In the genomic region with DNA sequence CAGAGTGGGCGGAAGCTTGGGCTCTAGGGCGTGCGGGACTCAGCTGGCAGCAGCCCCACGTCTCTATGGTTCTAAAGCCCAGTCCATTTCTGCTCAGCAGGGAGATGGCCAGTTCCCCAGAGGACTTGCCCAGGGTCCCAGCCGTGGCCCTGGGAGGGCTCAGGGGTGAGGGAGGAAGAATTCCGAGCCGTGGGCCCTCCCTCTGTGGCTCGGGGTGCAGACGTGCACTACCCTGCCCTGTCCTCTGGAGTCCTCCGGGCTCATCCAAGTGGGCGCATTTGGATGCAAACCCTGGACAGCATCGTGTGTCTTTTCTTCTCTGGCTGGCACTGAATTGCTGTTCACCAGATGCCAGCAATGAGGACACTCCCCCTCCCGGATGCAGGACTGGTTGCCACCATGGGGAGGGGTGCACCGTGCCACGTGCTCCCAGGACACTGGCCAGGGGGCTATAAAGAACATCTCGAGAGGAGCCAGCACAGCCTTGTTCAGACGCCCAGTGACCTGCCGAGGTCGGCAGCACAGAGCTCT, we compare ENCODE assay signal across 14 cellular contexts. TPM values are rescaled to one million over a fixed set of nuclear protein-coding genes. Genes with fewer than 3 reads are reported as not detected.
DNase-seq lines count a peak whose midpoint lies in the region; ATAC-seq, FAIRE-seq and TF ChIP-seq lines count a peak whose summit lies in the region.
"Not testable (repeated sequence)": the region's sequence is repeated elsewhere in the genome, so short reads cannot be mapped to it uniquely, and the experiment has no call there.
"Had no signal": no experiment of that assay in that cellular context is flagged by ENCODE, and none has a peak within 500 bp of the region (broad histone marks: within the 10 kb centered on the region; RNA-seq: fewer than 3 reads in every experiment).

A gene with protein sequence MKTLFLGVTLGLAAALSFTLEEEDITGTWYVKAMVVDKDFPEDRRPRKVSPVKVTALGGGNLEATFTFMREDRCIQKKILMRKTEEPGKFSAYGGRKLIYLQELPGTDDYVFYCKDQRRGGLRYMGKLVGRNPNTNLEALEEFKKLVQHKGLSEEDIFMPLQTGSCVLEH (plus strand): TSS at position 481 of the 531 bp plus-strand sequence. CDS start 55 bp downstream, outside the sequence.

- CTCF ChIA-PET in K562 (lab: Yijun Ruan, JAX; ENCODE audit: low intra/inter-chr PET ratio); endothelial cell of umbilical vein (lab: Charles Lee); HepG2 (lab: Yijun Ruan, JAX; ENCODE audit: low intra/inter-chr PET ratio, low total read pairs): not testable (repeated sequence)

- POLR2A ChIA-PET in K562 (lab: Yijun Ruan, JAX); endothelial cell of umbilical vein (lab: Charles Lee); HepG2 (lab: Yijun Ruan, JAX): not testable (repeated sequence)

- not testable (repeated sequence) for H4K20me1 ChIP-seq in K562 (replicated peaks; ENCODE audit: control insufficient read depth, insufficient read depth, low read length); endothelial cell of umbilical vein (replicated peaks; ENCODE audit: control insufficient read depth, extremely low read depth, insufficient read depth, low read length); HepG2 (ENCODE audit: insufficient read depth, low read length)

- in situ Hi-C loops in K562 (cut with MboI); HepG2 (cut with HindIII; ENCODE audit: extremely low pct_ligation_motif_present, low pct_unique_long_range_greater_than_20kb): not testable (repeated sequence)

- H3K9me3 Mint-ChIP-seq in natural killer cell treated with Interleukin-12 subunit alpha and Interleukin-12 subunit beta and Interleukin-15 and Interleukin-18, amount 100 ng/mL, for 72 hours; stimulated activated memory B cell treated with anti-CD40 and anti-IgM and Interleukin-4, amounts not matched to agents 10 μg/mL and 1 μg/mL and 100 μg/mL, for 72 hours: not testable (repeated sequence)

- TF ChIP-seq POLR2A in GM12892 (IDR thresholded peaks at IDR 0.05; ENCODE audit: low read depth, low read length); K562 (conservative IDR thresholded peaks at IDR 0.05); endothelial cell of umbilical vein (IDR thresholded peaks at IDR 0.05; ENCODE audit: low read depth, low read length); HepG2 (IDR thresholded peaks at IDR 0.05; ENCODE audit: insufficient read depth in 1 of 2, low read depth in 2 of 2, low read length in 2 of 2): not testable (repeated sequence)

- BruUV-seq in K562 (replicated peaks; lab: Mats Ljungman, UMichigan); endothelial cell of umbilical vein (replicated peaks; lab: Mats Ljungman, UMichigan); HepG2 (replicated peaks; lab: Mats Ljungman, UMichigan): not testable (repeated sequence)

- not testable (repeated sequence) for H3K4me2 ChIP-seq in K562 (ENCODE audit: insufficient read depth, low read length); endothelial cell of umbilical vein (ENCODE audit: insufficient read depth, low read length); HepG2 (ENCODE audit: low read depth, low read length)

- FAIRE-seq in GM12892 (lab: Jason Lieb, UNC) (peak; percentile 9), endothelial cell of umbilical vein (lab: Jason Lieb, UNC) (peak; percentile 18), urothelium cell line (lab: Jason Lieb, UNC) (peak; percentile 95)
- not testable (repeated sequence) for FAIRE-seq in K562 (lab: Jason Lieb, UNC); HepG2 (lab: Jason Lieb, UNC)

- dilution Hi-C loops in endothelial cell of umbilical vein (cut with MboI; ENCODE audit: extremely low pct_ligation_motif_present, low sequenced_read_pairs) = not testable (repeated sequence)

- H3K4me1 ChIP-seq in K562 (replicated peaks in 1 of 2; ENCODE audit: control insufficient read depth in 2 of 2, insufficient read depth in 2 of 2, low read length in 2 of 2) = peaks cover 0 to 12% of the 10 kb centered on the region in 2 experiments; a peak in 1 of 5 replicates
- H3K4me1 ChIP-seq in endothelial cell of umbilical vein (ENCODE audit: control insufficient read depth, extremely low read depth, insufficient read depth, low read length); HepG2 (ENCODE audit: insufficient read depth, low read length): not testable (repeated sequence)

- intact Hi-C loops in K562 (cut with micrococcal nuclease); endothelial cell of umbilical vein (cut with micrococcal nuclease); HepG2 (cut with micrococcal nuclease; ENCODE audit: unreplicated experiment); posterior vena cava (cut with DNase I): not testable (repeated sequence)

- not testable (repeated sequence) for H3K79me2 ChIP-seq in K562 (ENCODE audit: control insufficient read depth, insufficient read depth, low read length); endothelial cell of umbilical vein (ENCODE audit: control insufficient read depth, insufficient read depth, low read length); HepG2 (ENCODE audit: insufficient read depth, low read length)

- not testable (repeated sequence) for H3K9ac ChIP-seq in K562 (ENCODE audit: insufficient read depth in 1 of 2, low read depth in 2 of 2, low read length in 2 of 2); endothelial cell of umbilical vein (replicated peaks; ENCODE audit: extremely low read depth, insufficient read depth, low read length); HepG2 (ENCODE audit: insufficient read depth, low read depth, low read length)

- H3K36me3 ChIP-seq in K562 (ENCODE audit: control insufficient read depth, insufficient read depth, low read length); endothelial cell of umbilical vein (ENCODE audit: control insufficient read depth in 2 of 2, extremely low read depth in 1 of 2, insufficient read depth in 2 of 2, low read length in 2 of 2); HepG2 (replicated peaks in 1 of 2; ENCODE audit: control insufficient read depth in 1 of 2, insufficient read depth in 2 of 2, low read length in 2 of 2): not testable (repeated sequence)

- not testable (repeated sequence) for H3K27ac Mint-ChIP-seq in natural killer cell treated with Interleukin-12 subunit alpha and Interleukin-12 subunit beta and Interleukin-15 and Interleukin-18, amount 100 ng/mL, for 72 hours; stimulated activated memory B cell treated with anti-CD40 and anti-IgM and Interleukin-4, amounts not matched to agents 10 μg/mL and 1 μg/mL and 100 μg/mL, for 72 hours

- TF ChIP-seq RAD21 in K562 (CRISPR knock-in tag; conservative IDR thresholded peaks at IDR 0.05 in 1 of 2, IDR thresholded peaks at IDR 0.05 in 1 of 2); HepG2 (CRISPR knock-in tag; IDR thresholded peaks at IDR 0.05): not testable (repeated sequence)

- DNase-seq in GM12892 (ENCODE audit: insufficient read length); K562 (ENCODE audit: extremely low read depth in 1 of 4, low spot score in 3 of 4); endothelial cell of umbilical vein (ENCODE audit: low read depth, low spot score); HepG2 (ENCODE audit: low spot score); natural killer cell treated with Interleukin-12 subunit alpha and Interleukin-12 subunit beta and Interleukin-15 and Interleukin-18, amount 100 ng/mL, for 72 hours (ENCODE audit: low spot score); urothelium cell line (ENCODE audit: low spot score): not testable (repeated sequence)
- peak; percentile 48 for DNase-seq in posterior vena cava (ENCODE audit: low spot score)

- not testable (repeated sequence) for H3K4me3 Mint-ChIP-seq in natural killer cell treated with Interleukin-12 subunit alpha and Interleukin-12 subunit beta and Interleukin-15 and Interleukin-18, amount 100 ng/mL, for 72 hours; stimulated activated memory B cell treated with anti-CD40 and anti-IgM and Interleukin-4, amounts not matched to agents 10 μg/mL and 1 μg/mL and 100 μg/mL, for 72 hours

- H3K9me3 ChIP-seq in K562 (replicated peaks; ENCODE audit: control insufficient read depth, insufficient read depth, low read depth, low read length); endothelial cell of umbilical vein (replicated peaks; ENCODE audit: control insufficient read depth, insufficient read depth, low read length); HepG2 (ENCODE audit: low read length): not testable (repeated sequence)

- H3K36me3 Mint-ChIP-seq in natural killer cell treated with Interleukin-12 subunit alpha and Interleukin-12 subunit beta and Interleukin-15 and Interleukin-18, amount 100 ng/mL, for 72 hours; stimulated activated memory B cell treated with anti-CD40 and anti-IgM and Interleukin-4, amounts not matched to agents 10 μg/mL and 1 μg/mL and 100 μg/mL, for 72 hours: not testable (repeated sequence)

- peaks cover 10 to 12% of the 10 kb centered on the region in 2 donors for H3K27me3 Mint-ChIP-seq in natural killer cell treated with Interleukin-12 subunit alpha and Interleukin-12 subunit beta and Interleukin-15 and Interleukin-18, amount 100 ng/mL, for 72 hours
- H3K27me3 Mint-ChIP-seq in stimulated activated memory B cell treated with anti-CD40 and anti-IgM and Interleukin-4, amounts not matched to agents 10 μg/mL and 1 μg/mL and 100 μg/mL, for 72 hours = peaks cover 21% of the 10 kb centered on the region

- H3K9me1 ChIP-seq in K562 (ENCODE audit: control insufficient read depth, insufficient read depth, low read length); endothelial cell of umbilical vein (replicated peaks; ENCODE audit: control insufficient read depth, extremely low read depth, insufficient read depth, low read length): not testable (repeated sequence)

- TF ChIP-seq EP300 in K562 (IDR thresholded peaks at IDR 0.05; ENCODE audit: low read length); HepG2 (IDR thresholded peaks at IDR 0.05; ENCODE audit: low read depth in 2 of 2, low read length in 2 of 2); HepG2 (CRISPR knock-in tag; IDR thresholded peaks at IDR 0.05; ENCODE audit: borderline replicate concordance): not testable (repeated sequence)

- not testable (repeated sequence) for TF ChIP-seq CTCF in K562 (IDR thresholded peaks at IDR 0.05 in 2 of 3, conservative IDR thresholded peaks at IDR 0.05 in 1 of 3; ENCODE audit: insufficient read depth in 2 of 3, low read depth in 1 of 3, low read length in 3 of 3); endothelial cell of umbilical vein (IDR thresholded peaks at IDR 0.05; ENCODE audit: extremely low read depth in 1 of 2, insufficient read depth in 1 of 2, low read depth in 1 of 2, low read length in 2 of 2); HepG2 (CRISPR knock-in tag; IDR thresholded peaks at IDR 0.05)

- H3K27ac ChIP-seq in K562 (ENCODE audit: extremely low read depth, low read depth, low read length); endothelial cell of umbilical vein (ENCODE audit: insufficient read depth, low read depth, low read length); HepG2 (ENCODE audit: extremely low read length, insufficient read depth, low read length): not testable (repeated sequence)

- not testable (repeated sequence) for H3K4me3 ChIP-seq in K562; endothelial cell of umbilical vein (replicated peaks in 1 of 3; ENCODE audit: insufficient read depth in 1 of 3, low read depth in 1 of 3, low read length in 3 of 3); HepG2 (replicated peaks in 1 of 3; ENCODE audit: insufficient read depth in 1 of 3, low read depth in 2 of 3, low read length in 3 of 3)

- not testable (repeated sequence) for H2AFZ ChIP-seq in K562 (ENCODE audit: low read depth, low read length); endothelial cell of umbilical vein (ENCODE audit: low read depth, low read length); HepG2 (ENCODE audit: low read length)

- ATAC-seq in K562 (peak; percentile 15; the same call in 1 of the 3 replicates), HepG2 (peak; percentile 29)
- peak; percentile 2 to 37 for ATAC-seq in natural killer cell treated with Interleukin-12 subunit alpha and Interleukin-12 subunit beta and Interleukin-15 and Interleukin-18, amount 100 ng/mL, for 72 hours
- peak; percentile 21 for ATAC-seq in stimulated activated memory B cell treated with anti-CD40 and anti-IgM and Interleukin-4, amounts not matched to agents 10 μg/mL and 1 μg/mL and 100 μg/mL, for 72 hours

- H3K27me3 ChIP-seq in K562 (ENCODE audit: control insufficient read depth in 2 of 2, insufficient read depth in 2 of 2, low read length in 2 of 2) (peaks cover 10 to 45% of the 10 kb centered on the region in 2 experiments), HepG2 (ENCODE audit: control insufficient read depth in 1 of 2, insufficient read depth in 2 of 2, low read length in 2 of 2) (peaks cover 3 to 24% of the 10 kb centered on the region in 2 experiments; a peak in 4 of 5 replicates)
- H3K27me3 ChIP-seq in endothelial cell of umbilical vein (ENCODE audit: control insufficient read depth in 2 of 2, insufficient read depth in 2 of 2, low read length in 2 of 2) = not testable (repeated sequence)

- 14% methylated on average over 11 of the region's 19 CpGs for WGBS in K562 (ENCODE audit: insufficient coverage, low coverage, missing lambda C conversion rate)
- WGBS in HepG2 (ENCODE audit: low lambda C conversion rate) = 45% methylated on average over 4 of the region's 19 CpGs

- H3K4me1 Mint-ChIP-seq in natural killer cell treated with Interleukin-12 subunit alpha and Interleukin-12 subunit beta and Interleukin-15 and Interleukin-18, amount 100 ng/mL, for 72 hours (ENCODE audit: low read depth in 2 of 2); stimulated activated memory B cell treated with anti-CD40 and anti-IgM and Interleukin-4, amounts not matched to agents 10 μg/mL and 1 μg/mL and 100 μg/mL, for 72 hours: not testable (repeated sequence)

RNA-seq across cellular contexts. Expression of the gene that starts here (rescaled TPM):
- polyA plus RNA-seq in GM12892 (2012; ENCODE audit: missing spikeins) = not detected
- total RNA-seq in K562 (2011; cell fraction: chromatin; rRNA removed; ENCODE audit: low replicate concordance) = not detected in 2 replicates
- not detected in 2 replicates for total RNA-seq in K562 (2011; cell fraction: nucleolus; rRNA removed)
- not detected in 2 replicates for total RNA-seq in K562 (2011; cell fraction: nucleoplasm; rRNA removed)
- total RNA-seq in K562 (2014; rRNA removed) (not detected in 2 replicates), K562 (2014; rRNA removed; fragmentation: Illumina TruSeq; extraction: Trizol) (not detected in 2 replicates), K562 (2015; rRNA removed; fragmentation: Illumina TruSeq; extraction: Trizol) (not detected in 2 replicates), K562 (2021) (not detected in 2 replicates), endothelial cell of umbilical vein (not detected in 2 replicates), HepG2 (2016; rRNA removed; fragmentation: Illumina TruSeq; extraction: Trizol) (not detected in 2 replicates), posterior vena cava (not detected)
- polyA plus RNA-seq in K562 (2011; rRNA removed) (not detected in 2 replicates), K562 (2014; fragmentation: Illumina TruSeq; extraction: Trizol) (not detected in 2 replicates), K562 (2014; fragmentation: Nextera tagmentation; extraction: Ambion mirVana) (not detected), K562 (2014; rRNA removed) (not detected in 2 replicates), endothelial cell of umbilical vein (not detected in 2 replicates), HepG2 (2011; rRNA removed) (0.20 and 0.32 TPM in 2 replicates)
- not detected in 2 replicates for polyA plus RNA-seq in K562 (2011; cell fraction: cytosol; rRNA removed)
- not detected in 2 replicates for polyA plus RNA-seq in K562 (2011; cell fraction: nucleus; rRNA removed)
- polyA plus RNA-seq in K562 (2012) = not detected in 2 replicates
- not detected in 2 replicates for polyA minus RNA-seq in K562 (2011; rRNA and poly(A)+ RNA removed)
- not detected in 2 replicates for polyA minus RNA-seq in K562 (2011; cell fraction: cytosol; rRNA and poly(A)+ RNA removed)
- polyA minus RNA-seq in K562 (2011; cell fraction: nucleus; rRNA and poly(A)+ RNA removed) = not detected in 2 replicates
- polyA plus RNA-seq in endothelial cell of umbilical vein (2011; cell fraction: cytosol; rRNA removed) = not detected in 2 replicates
- polyA plus RNA-seq in endothelial cell of umbilical vein (2011; cell fraction: nucleus; rRNA removed) = not detected in 2 replicates
- polyA plus RNA-seq in endothelial cell of umbilical vein (2012) = not detected in 2 replicates
- not detected in 2 replicates for polyA minus RNA-seq in endothelial cell of umbilical vein
- polyA minus RNA-seq in endothelial cell of umbilical vein (2011; cell fraction: cytosol; rRNA and poly(A)+ RNA removed) = not detected
- not detected in 2 replicates for polyA minus RNA-seq in endothelial cell of umbilical vein (2011; cell fraction: nucleus; rRNA and poly(A)+ RNA removed)
- not detected in 2 replicates for total RNA-seq in HepG2 (2016; cell fraction: cytosol; rRNA removed; fragmentation: Illumina TruSeq; extraction: Trizol; ENCODE audit: low read depth)
- not detected in 2 replicates for total RNA-seq in HepG2 (2016; cell fraction: insoluble cytoplasmic fraction; rRNA removed; fragmentation: Illumina TruSeq; extraction: Trizol)
- total RNA-seq in HepG2 (2016; cell fraction: membrane; rRNA removed; fragmentation: Illumina TruSeq; extraction: Trizol) = not detected in 2 replicates
- total RNA-seq in HepG2 (2016; cell fraction: nucleus; rRNA removed; fragmentation: Illumina TruSeq; extraction: Trizol) = not detected in 2 replicates
- 0.34 and 0.50 TPM in 2 replicates for polyA plus RNA-seq in HepG2 (2011; cell fraction: cytosol; rRNA removed)
- polyA plus RNA-seq in HepG2 (2011; cell fraction: nucleus; rRNA removed) = 0.36 and 0.48 TPM in 2 replicates
- not detected in 2 replicates for polyA plus RNA-seq in HepG2 (2012)
- polyA plus RNA-seq in HepG2 (2016; cell fraction: cytosol; fragmentation: Illumina TruSeq; extraction: Trizol; ENCODE audit: low read depth) = not detected in 2 replicates
- polyA plus RNA-seq in HepG2 (2016; cell fraction: insoluble cytoplasmic fraction; fragmentation: Illumina TruSeq; extraction: Trizol; ENCODE audit: low read depth) = not detected in 2 replicates
- polyA plus RNA-seq in HepG2 (2016; cell fraction: membrane; fragmentation: Illumina TruSeq; extraction: Trizol; ENCODE audit: low read depth) = not detected in 2 replicates
- polyA plus RNA-seq in HepG2 (2016; cell fraction: nucleus; fragmentation: Illumina TruSeq; extraction: Trizol; ENCODE audit: insufficient read depth, low read depth) = not detected in 2 replicates
- not detected in 2 replicates for polyA minus RNA-seq in HepG2 (2011; rRNA and poly(A)+ RNA removed; ENCODE audit: low replicate concordance)
- polyA minus RNA-seq in HepG2 (2011; cell fraction: cytosol; rRNA and poly(A)+ RNA removed) = not detected in 2 replicates
- not detected in 2 replicates for polyA minus RNA-seq in HepG2 (2011; cell fraction: nucleus; rRNA and poly(A)+ RNA removed)
- total RNA-seq in natural killer cell treated with Interleukin-12 subunit alpha and Interleukin-12 subunit beta and Interleukin-15 and Interleukin-18, amount 100 ng/mL, for 72 hours = not detected
- total RNA-seq: Caco-2; CD4-positive, alpha-beta T cell; GM23248; H4 had no signal
- polyA plus RNA-seq: A549, BJ, GM23248 had no signal

Comparison
In these comparisons a context has a peak if more than half of its experiments do, and no peak if none do; other contexts are left out.
1. Peak in ATAC-seq in K562; RNA of the gene not detected or under 1 TPM.
2. Peak in ATAC-seq in HepG2; RNA of the gene not detected or under 1 TPM.
3. Peak in ATAC-seq in natural killer cell treated with Interleukin-12 subunit alpha and Interleukin-12 subunit beta and Interleukin-15 and Interleukin-18, amount 100 ng/mL, for 72 hours; RNA of the gene not detected or under 1 TPM.
4. Peak in DNase-seq in posterior vena cava; RNA of the gene not detected or under 1 TPM.